In genomic region chr1:46735708-46736324, GRCh38 we compare ENCODE assay signal across 1 cellular context.
TF ChIP-seq lines count a peak whose summit lies in the region.

No MANE protein-coding gene starts in this region.

TF ChIP-seq in HepG2, 621 proteins besides CTCF, POLR2A, EP300 and RAD21 (continued from another document and continues in another):
- TF ChIP-seq YY1 (IDR thresholded peaks at IDR 0.05; ENCODE audit: insufficient read depth, insufficient replicate concordance, low read depth, low read length) (no peak), ZSCAN9 (CRISPR knock-in tag; IDR thresholded peaks at IDR 0.05; ENCODE audit: borderline replicate concordance) (peak; percentile 99), ZNF460 (CRISPR knock-in tag; IDR thresholded peaks at IDR 0.05; ENCODE audit: borderline replicate concordance) (no peak), ZNF839 (CRISPR knock-in tag; IDR thresholded peaks at IDR 0.05; ENCODE audit: borderline replicate concordance) (no peak), SMC3 (IDR thresholded peaks at IDR 0.05; ENCODE audit: low read length) (0 out of 2 replicates have a peak, but pooled peaks have one; percentile 3), ZNF773 (CRISPR knock-in tag; IDR thresholded peaks at IDR 0.05; ENCODE audit: borderline replicate concordance) (no peak), TMF1 (CRISPR knock-in tag; IDR thresholded peaks at IDR 0.05; ENCODE audit: low read depth) (peak; percentile 52; the same call in 1 of the 2 replicates), ZNF136 (CRISPR knock-in tag; IDR thresholded peaks at IDR 0.05; ENCODE audit: low read depth) (no peak), ZNF724P (CRISPR knock-in tag; IDR thresholded peaks at IDR 0.05; ENCODE audit: borderline replicate concordance) (no peak), PCBP2 (optimal IDR thresholded peaks at IDR 0.05; ENCODE audit: low read depth, low read length, poor library complexity, severe bottlenecking) (no peak), EHMT2 (IDR thresholded peaks at IDR 0.05; ENCODE audit: borderline replicate concordance, low read depth, low read length) (peak; percentile 92; the same call in 1 of the 2 replicates), ZBTB21 (CRISPR knock-in tag; IDR thresholded peaks at IDR 0.05) (peak; percentile 31; the same call in 1 of the 2 replicates), KDM1A (CRISPR knock-in tag; IDR thresholded peaks at IDR 0.05) (0 out of 2 replicates have a peak, but pooled peaks have one; percentile 18), PRMT3 (CRISPR knock-in tag; IDR thresholded peaks at IDR 0.05; ENCODE audit: borderline replicate concordance, low read depth) (no peak), ZNF501 (CRISPR knock-in tag; IDR thresholded peaks at IDR 0.05) (no peak), MAFF (IDR thresholded peaks at IDR 0.05; ENCODE audit: low read depth, low read length) (peak; percentile 69), SALL2 (CRISPR knock-in tag; IDR thresholded peaks at IDR 0.05) (peak; percentile 44; the same call in 1 of the 2 replicates), RNF219 (CRISPR knock-in tag; IDR thresholded peaks at IDR 0.05) (no peak), ZNF280D (CRISPR knock-in tag; IDR thresholded peaks at IDR 0.05) (peak; percentile 52; the same call in 1 of the 2 replicates), U2AF2 (IDR thresholded peaks at IDR 0.05; ENCODE audit: low read depth, low read length) (no peak), LCORL (IDR thresholded peaks at IDR 0.05) (no peak), LCORL (CRISPR knock-in tag; IDR thresholded peaks at IDR 0.05) (no peak), ZNF331 (CRISPR knock-in tag; IDR thresholded peaks at IDR 0.05) (peak; percentile 91), MYC (CRISPR knock-in tag; IDR thresholded peaks at IDR 0.05; ENCODE audit: borderline replicate concordance) (no peak), FOXO1 (CRISPR knock-in tag; IDR thresholded peaks at IDR 0.05) (peak; percentile 51; the same call in 1 of the 2 replicates), NFATC3 (CRISPR knock-in tag; IDR thresholded peaks at IDR 0.05) (no peak), ZNF317 (CRISPR knock-in tag; IDR thresholded peaks at IDR 0.05) (no peak; the same call in 1 of the 2 replicates), ZBTB1 (CRISPR knock-in tag; IDR thresholded peaks at IDR 0.05; ENCODE audit: borderline replicate concordance) (no peak), GLMP (CRISPR knock-in tag; IDR thresholded peaks at IDR 0.05; ENCODE audit: borderline replicate concordance) (no peak), ARID4A (CRISPR knock-in tag; IDR thresholded peaks at IDR 0.05; ENCODE audit: borderline replicate concordance) (0 out of 2 replicates have a peak, but pooled peaks have one; percentile 37), SOX5 (CRISPR knock-in tag; IDR thresholded peaks at IDR 0.05; ENCODE audit: borderline replicate concordance) (peak; percentile 48; the same call in 1 of the 2 replicates), SIX4 (CRISPR knock-in tag; IDR thresholded peaks at IDR 0.05) (peak; percentile 55; the same call in 1 of the 2 replicates), SMARCC2 (IDR thresholded peaks at IDR 0.05) (no peak), ZIK1 (CRISPR knock-in tag; IDR thresholded peaks at IDR 0.05; ENCODE audit: borderline replicate concordance, low read depth) (no peak)
- TF ChIP-seq, protein P1, sequence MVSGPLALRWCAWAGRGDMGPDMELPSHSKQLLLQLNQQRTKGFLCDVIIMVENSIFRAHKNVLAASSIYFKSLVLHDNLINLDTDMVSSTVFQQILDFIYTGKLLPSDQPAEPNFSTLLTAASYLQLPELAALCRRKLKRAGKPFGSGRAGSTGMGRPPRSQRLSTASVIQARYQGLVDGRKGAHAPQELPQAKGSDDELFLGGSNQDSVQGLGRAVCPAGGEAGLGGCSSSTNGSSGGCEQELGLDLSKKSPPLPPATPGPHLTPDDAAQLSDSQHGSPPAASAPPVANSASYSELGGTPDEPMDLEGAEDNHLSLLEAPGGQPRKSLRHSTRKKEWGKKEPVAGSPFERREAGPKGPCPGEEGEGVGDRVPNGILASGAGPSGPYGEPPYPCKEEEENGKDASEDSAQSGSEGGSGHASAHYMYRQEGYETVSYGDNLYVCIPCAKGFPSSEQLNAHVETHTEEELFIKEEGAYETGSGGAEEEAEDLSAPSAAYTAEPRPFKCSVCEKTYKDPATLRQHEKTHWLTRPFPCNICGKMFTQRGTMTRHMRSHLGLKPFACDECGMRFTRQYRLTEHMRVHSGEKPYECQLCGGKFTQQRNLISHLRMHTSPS (CRISPR knock-in tag; IDR thresholded peaks at IDR 0.05; ENCODE audit: low read depth): no peak
- TF ChIP-seq, protein P2, sequence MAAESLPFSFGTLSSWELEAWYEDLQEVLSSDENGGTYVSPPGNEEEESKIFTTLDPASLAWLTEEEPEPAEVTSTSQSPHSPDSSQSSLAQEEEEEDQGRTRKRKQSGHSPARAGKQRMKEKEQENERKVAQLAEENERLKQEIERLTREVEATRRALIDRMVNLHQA (CRISPR knock-in tag; IDR thresholded peaks at IDR 0.05): no peak
- TF ChIP-seq, protein P3, sequence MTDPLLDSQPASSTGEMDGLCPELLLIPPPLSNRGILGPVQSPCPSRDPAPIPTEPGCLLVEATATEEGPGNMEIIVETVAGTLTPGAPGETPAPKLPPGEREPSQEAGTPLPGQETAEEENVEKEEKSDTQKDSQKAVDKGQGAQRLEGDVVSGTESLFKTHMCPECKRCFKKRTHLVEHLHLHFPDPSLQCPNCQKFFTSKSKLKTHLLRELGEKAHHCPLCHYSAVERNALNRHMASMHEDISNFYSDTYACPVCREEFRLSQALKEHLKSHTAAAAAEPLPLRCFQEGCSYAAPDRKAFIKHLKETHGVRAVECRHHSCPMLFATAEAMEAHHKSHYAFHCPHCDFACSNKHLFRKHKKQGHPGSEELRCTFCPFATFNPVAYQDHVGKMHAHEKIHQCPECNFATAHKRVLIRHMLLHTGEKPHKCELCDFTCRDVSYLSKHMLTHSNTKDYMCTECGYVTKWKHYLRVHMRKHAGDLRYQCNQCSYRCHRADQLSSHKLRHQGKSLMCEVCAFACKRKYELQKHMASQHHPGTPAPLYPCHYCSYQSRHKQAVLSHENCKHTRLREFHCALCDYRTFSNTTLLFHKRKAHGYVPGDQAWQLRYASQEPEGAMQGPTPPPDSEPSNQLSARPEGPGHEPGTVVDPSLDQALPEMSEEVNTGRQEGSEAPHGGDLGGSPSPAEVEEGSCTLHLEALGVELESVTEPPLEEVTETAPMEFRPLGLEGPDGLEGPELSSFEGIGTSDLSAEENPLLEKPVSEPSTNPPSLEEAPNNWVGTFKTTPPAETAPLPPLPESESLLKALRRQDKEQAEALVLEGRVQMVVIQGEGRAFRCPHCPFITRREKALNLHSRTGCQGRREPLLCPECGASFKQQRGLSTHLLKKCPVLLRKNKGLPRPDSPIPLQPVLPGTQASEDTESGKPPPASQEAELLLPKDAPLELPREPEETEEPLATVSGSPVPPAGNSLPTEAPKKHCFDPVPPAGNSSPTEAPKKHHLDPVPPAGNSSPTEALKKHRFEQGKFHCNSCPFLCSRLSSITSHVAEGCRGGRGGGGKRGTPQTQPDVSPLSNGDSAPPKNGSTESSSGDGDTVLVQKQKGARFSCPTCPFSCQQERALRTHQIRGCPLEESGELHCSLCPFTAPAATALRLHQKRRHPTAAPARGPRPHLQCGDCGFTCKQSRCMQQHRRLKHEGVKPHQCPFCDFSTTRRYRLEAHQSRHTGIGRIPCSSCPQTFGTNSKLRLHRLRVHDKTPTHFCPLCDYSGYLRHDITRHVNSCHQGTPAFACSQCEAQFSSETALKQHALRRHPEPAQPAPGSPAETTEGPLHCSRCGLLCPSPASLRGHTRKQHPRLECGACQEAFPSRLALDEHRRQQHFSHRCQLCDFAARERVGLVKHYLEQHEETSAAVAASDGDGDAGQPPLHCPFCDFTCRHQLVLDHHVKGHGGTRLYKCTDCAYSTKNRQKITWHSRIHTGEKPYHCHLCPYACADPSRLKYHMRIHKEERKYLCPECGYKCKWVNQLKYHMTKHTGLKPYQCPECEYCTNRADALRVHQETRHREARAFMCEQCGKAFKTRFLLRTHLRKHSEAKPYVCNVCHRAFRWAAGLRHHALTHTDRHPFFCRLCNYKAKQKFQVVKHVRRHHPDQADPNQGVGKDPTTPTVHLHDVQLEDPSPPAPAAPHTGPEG (CRISPR knock-in tag; IDR thresholded peaks at IDR 0.05): peak; percentile 59; the same call in 1 of the 2 replicates
